Comparison of ENCODE assay signal across 15 cellular contexts in the genomic region with DNA sequence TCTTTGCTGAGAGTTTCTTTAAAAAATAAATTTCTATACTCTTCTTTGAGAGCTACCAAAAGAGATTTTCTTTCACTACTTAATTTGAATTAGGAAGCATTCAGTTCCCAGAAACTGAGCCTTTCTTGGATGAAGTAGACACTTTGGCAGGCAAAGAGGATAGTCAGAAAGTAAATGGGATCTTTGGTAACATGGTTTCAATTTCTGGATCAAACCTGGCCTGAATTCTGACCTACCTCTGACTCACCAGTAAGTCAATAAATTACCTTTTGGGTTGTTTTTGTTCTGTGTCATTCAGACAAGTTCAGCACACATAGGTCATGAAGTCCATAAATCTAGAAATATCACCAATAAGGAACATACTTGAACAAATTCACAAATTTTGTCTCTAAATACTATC. TPM values are rescaled to one million over a fixed set of nuclear protein-coding genes. Genes with fewer than 3 reads are reported as not detected.
A peak's percentile ranks its signal among the peaks of the same experiment; 100 is the strongest.
DNase-seq lines count a peak whose midpoint lies in the region; ATAC-seq, FAIRE-seq and TF ChIP-seq lines count a peak whose summit lies in the region.
"Had no signal": no experiment of that assay in that cellular context is flagged by ENCODE, and none has a peak within 500 bp of the region (broad histone marks: within the 10 kb centered on the region; RNA-seq: fewer than 3 reads in every experiment).

No MANE protein-coding gene starts in this region.

- FAIRE-seq in H1 (lab: Jason Lieb, UNC) = no peak
- FAIRE-seq: endometrium had no signal

- H3K79me2 ChIP-seq in PC-9 (ENCODE audit: low read depth) = no peaks in the 10 kb centered on the region
- no peaks in the 10 kb centered on the region for H3K79me2 ChIP-seq in H1 (ENCODE audit: control insufficient read depth in 1 of 2, insufficient read depth in 2 of 2, low read length in 2 of 2)
- no peaks in the 10 kb centered on the region for H3K79me2 ChIP-seq in GM23338 (replicated peaks; ENCODE audit: insufficient read depth)

- POLR2A ChIA-PET in PC-9 (lab: Charles Lee; ENCODE audit: unreplicated experiment) (no interaction called here), H1 (lab: Charles Lee; ENCODE audit: partially characterized antibody) (interaction anchor here (0.7 kb wide), 1 partner anchor 13 kb away, joined by 4 read pairs; no protein-coding TSS in a partner anchor)

- ATAC-seq in HG03025 (IDR thresholded peaks at IDR 0.05; ENCODE audit: low FRiP score, unreplicated experiment) = no peak
- no peak for ATAC-seq in left colon
- no peak for ATAC-seq in GM23338
- no peak for ATAC-seq in GM21390 (IDR thresholded peaks at IDR 0.05; ENCODE audit: unreplicated experiment)

- no peak overlapping the region for H4K5ac ChIP-seq in H1 (ENCODE audit: insufficient read length, low read depth, low read length)

- no peaks in the 10 kb centered on the region for H3K27me3 ChIP-seq in PC-9 (ENCODE audit: insufficient read depth, low read depth)
- H3K27me3 ChIP-seq in H1 (replicated peaks in 1 of 4; ENCODE audit: control insufficient read depth in 3 of 4, extremely low read depth in 1 of 4, insufficient read depth in 3 of 4, low read length in 3 of 4) = no peaks in the 10 kb centered on the region
- H3K27me3 ChIP-seq in GM23338 (ENCODE audit: insufficient read depth) = no peaks in the 10 kb centered on the region
- H3K27me3 ChIP-seq: ovary, testis had no signal

- H2AK5ac ChIP-seq in H1 (ENCODE audit: low read depth, low read length) = no peak overlapping the region

- H2BK5ac ChIP-seq in H1 (ENCODE audit: low read depth, low read length) = no peak overlapping the region

- TF ChIP-seq RAD21 in H1 (IDR thresholded peaks at IDR 0.05 in 1 of 2, conservative IDR thresholded peaks at IDR 0.05 in 1 of 2; ENCODE audit: low read depth in 2 of 2, low read length in 2 of 2) = no peak

- H3K9me2 ChIP-seq in PC-9 (ENCODE audit: insufficient read depth) = no peaks in the 10 kb centered on the region
- no peaks in the 10 kb centered on the region; the same call in 1 of the 2 replicates for H3K9me2 ChIP-seq in GM23338 (ENCODE audit: insufficient read depth)

- DNase-seq in DMS53 (lab: John Stamatoyannopoulos, UW) (peak; percentile 67), PC-9 (peak in 1 of 2 experiments; percentile 73), H1 (ENCODE audit: low read depth in 1 of 2, low spot score in 2 of 2) (no peak), medulla oblongata (ENCODE audit: extremely low spot score) (peak; percentile 32), left colon (no peak), GM23338 (ENCODE audit: low spot score) (no peak)
- DNase-seq: COR-L47, NCI-H1048, ovary, testis had no signal

- peaks cover 35% of the 10 kb centered on the region for H3K4me1 ChIP-seq in PC-9 (replicated peaks; ENCODE audit: insufficient read depth)
- peaks cover 0 to 4% (median 1%) of the 10 kb centered on the region in 4 experiments; a peak in 1 of 7 replicates for H3K4me1 ChIP-seq in H1 (replicated peaks in 1 of 4; ENCODE audit: control insufficient read depth in 3 of 4, insufficient read depth in 4 of 4, low read length in 3 of 4)
- peaks cover 3% of the 10 kb centered on the region; the same call in 1 of the 2 replicates for H3K4me1 ChIP-seq in GM23338 (ENCODE audit: insufficient read depth)
- H3K4me1 ChIP-seq: testis had no signal

- H3K9me3 Mint-ChIP-seq in GM23338 = no peaks in the 10 kb centered on the region

- no peak for TF ChIP-seq EP300 in H1 (IDR thresholded peaks at IDR 0.05; ENCODE audit: borderline replicate concordance in 1 of 2, low read depth in 2 of 2, low read length in 2 of 2)

- H2BK15ac ChIP-seq in H1 (ENCODE audit: low read length) = no peak overlapping the region

- no TSS peak for BruUV-seq in PC-9 (replicated peaks; lab: Mats Ljungman, UMichigan)

- H3K9me3 ChIP-seq in PC-9 (ENCODE audit: insufficient read depth, low read depth) = no peaks in the 10 kb centered on the region
- no peaks in the 10 kb centered on the region for H3K9me3 ChIP-seq in H1 (ENCODE audit: insufficient read depth in 2 of 2, low read depth in 1 of 2, low read length in 1 of 2)
- H3K9me3 ChIP-seq: ovary, testis had no signal

- no peaks in the 10 kb centered on the region for H3K36me3 Mint-ChIP-seq in GM23338 (ENCODE audit: low read depth)

- no peak overlapping the region for H3K18ac ChIP-seq in H1 (ENCODE audit: extremely low read depth, low read length)

- no peak overlapping the region for H3K23ac ChIP-seq in H1 (ENCODE audit: insufficient read length)

- H3F3A ChIP-seq in PC-9 (ENCODE audit: insufficient read depth, low read depth) (no peaks in the 10 kb centered on the region), GM23338 (replicated peaks; ENCODE audit: low read depth) (no peaks in the 10 kb centered on the region)

- H3K9ac ChIP-seq in H1 (replicated peaks in 1 of 4; ENCODE audit: extremely low read depth in 1 of 4, low read depth in 3 of 4, low read length in 3 of 4) = no peak overlapping the region

- intact Hi-C loops in PC-9 (cut with micrococcal nuclease; ENCODE audit: unreplicated experiment) = no loop called here
- intact Hi-C loops in left colon (cut with DNase I, micrococcal nuclease) = no loop called here

- H3K4me2 ChIP-seq in PC-9 = peak overlapping the region; percentile 14
- H3K4me2 ChIP-seq in H1 (ENCODE audit: insufficient read depth in 1 of 2, low read depth in 2 of 2, low read length in 2 of 2) = no peak overlapping the region
- no peak overlapping the region for H3K4me2 ChIP-seq in GM23338

- H3K4me3 Mint-ChIP-seq in GM23338 = no peak overlapping the region

- no peaks in the 10 kb centered on the region for H3K27me3 Mint-ChIP-seq in GM23338 (ENCODE audit: insufficient read depth, low read depth, poor library complexity)

- TF ChIP-seq POLR2A in H1 (IDR thresholded peaks at IDR 0.05; ENCODE audit: control extremely low read depth in 1 of 2, low read depth in 2 of 2, low read length in 2 of 2) = no peak

- CTCF ChIA-PET in PC-9 (lab: Charles Lee) = no interaction called here
- CTCF ChIA-PET in H1 (lab: Charles Lee; ENCODE audit: partially characterized antibody) = no interaction called here

- no peak overlapping the region for H3K14ac ChIP-seq in H1 (ENCODE audit: insufficient read length)

- no peaks in the 10 kb centered on the region for H3K23me2 ChIP-seq in H1 (ENCODE audit: low read depth, low read length)

- H2BK20ac ChIP-seq in H1 (ENCODE audit: low read length) = no peak overlapping the region

- peak overlapping the region; percentile 35 for H3K27ac ChIP-seq in PC-9
- H3K27ac ChIP-seq in H1 (ENCODE audit: low read depth, low read length) = no peak overlapping the region
- no peak overlapping the region for H3K27ac ChIP-seq in GM23338 (ENCODE audit: low read depth)
- H3K27ac ChIP-seq: ovary, testis, VCaP had no signal

- no peaks in the 10 kb centered on the region for H3K79me1 ChIP-seq in H1 (ENCODE audit: low read depth, low read length)

- H2BK12ac ChIP-seq in H1 (ENCODE audit: low read depth, low read length) = no peak overlapping the region

- peaks cover 10% of the 10 kb centered on the region; the same call in 2 of the 3 replicates for H3K4me1 Mint-ChIP-seq in GM23338

- H3K36me3 ChIP-seq in PC-9 (ENCODE audit: low read depth) (no peaks in the 10 kb centered on the region), H1 (ENCODE audit: control insufficient read depth in 2 of 4, insufficient read depth in 4 of 4, low read length in 3 of 4) (no peaks in the 10 kb centered on the region; a peak in 2 of 8 replicates), GM23338 (ENCODE audit: insufficient read depth) (no peaks in the 10 kb centered on the region)
- H3K36me3 ChIP-seq: ovary had no signal

- no peaks in the 10 kb centered on the region for H4K20me1 ChIP-seq in PC-9 (ENCODE audit: insufficient read depth)
- no peaks in the 10 kb centered on the region for H4K20me1 ChIP-seq in H1 (replicated peaks in 1 of 2; ENCODE audit: control insufficient read depth in 1 of 2, insufficient read depth in 2 of 2, low read length in 2 of 2)
- no peaks in the 10 kb centered on the region for H4K20me1 ChIP-seq in GM23338 (replicated peaks; ENCODE audit: insufficient read depth)

- no peak overlapping the region for H3K4ac ChIP-seq in H1 (replicated peaks; ENCODE audit: insufficient read length, low read depth, low read length)

- no peak overlapping the region for H2BK120ac ChIP-seq in H1 (replicated peaks; ENCODE audit: low read depth, low read length)

- no peak overlapping the region for H3K56ac ChIP-seq in H1 (replicated peaks; ENCODE audit: insufficient read length, low read depth, low read length)

- no peak for TF ChIP-seq CTCF in PC-9 (conservative IDR thresholded peaks at IDR 0.05)
- TF ChIP-seq CTCF in H1 (IDR thresholded peaks at IDR 0.05; ENCODE audit: control extremely low read depth in 1 of 3, insufficient read depth in 1 of 3, low read depth in 1 of 3, low read length in 3 of 3) = no peak
- no peak for TF ChIP-seq CTCF in GM23338 (conservative IDR thresholded peaks at IDR 0.05; ENCODE audit: low read depth in 2 of 2)

- H2AFZ ChIP-seq in PC-9 (no peak overlapping the region), H1 (ENCODE audit: low read length) (0 out of 2 replicates have a peak overlapping the region, but pooled peaks have one; percentile 12), GM23338 (no peak overlapping the region)

- H3K4me3 ChIP-seq in PC-9 = no peak overlapping the region
- H3K4me3 ChIP-seq in H1 (ENCODE audit: extremely low read depth in 1 of 4, insufficient read depth in 2 of 4, low read depth in 3 of 4, low read length in 4 of 4) = no peak overlapping the region
- no peak overlapping the region for H3K4me3 ChIP-seq in GM23338
- H3K4me3 ChIP-seq: ovary, testis had no signal

- no peak overlapping the region for H3K27ac Mint-ChIP-seq in GM23338

- no peak overlapping the region for H4K91ac ChIP-seq in H1 (replicated peaks; ENCODE audit: insufficient read length, low read length)

- H4K8ac ChIP-seq in H1 (ENCODE audit: extremely low read depth, insufficient read depth, low read length) = no peak overlapping the region

TF ChIP-seq in H1, 55 proteins besides CTCF, POLR2A, EP300 and RAD21 (continues in another document):
- TF ChIP-seq CHD1 (IDR thresholded peaks at IDR 0.05; ENCODE audit: low read depth, low read length) (no peak), SP1 (IDR thresholded peaks at IDR 0.05; ENCODE audit: low read depth, low read length) (no peak)

TF ChIP-seq in GM23338, 12 proteins besides CTCF, POLR2A, EP300 and RAD21 (continues in another document):
- no peak for TF ChIP-seq NANOG (IDR thresholded peaks at IDR 0.05; ENCODE audit: borderline replicate concordance)

RNA-seq across cellular contexts. Expression of gene CABCOCO1, which starts 26.8 kb away (rescaled TPM):
- not detected in 2 replicates for total RNA-seq in PC-9 (2021)
- not detected in 2 replicates for total RNA-seq in H1 (2021; fragmentation: NEBNext Ultra II Directional; extraction: Animal tissue kit (Norgen Biotek cat#: 25700))
- polyA plus RNA-seq in H1 (2011; rRNA removed) = not detected in 2 replicates
- not detected for polyA plus RNA-seq in H1 (2011; cell fraction: cytosol; rRNA removed)
- polyA plus RNA-seq in H1 (2011; cell fraction: nucleus; rRNA removed) = not detected
- not detected in 4 replicates for polyA plus RNA-seq in H1 (2012, experiment 1 of 2)
- polyA plus RNA-seq in H1 (2012, experiment 2 of 2) = not detected
- 0.06 TPM for polyA plus RNA-seq in H1 (2013, experiment 1 of 2)
- polyA plus RNA-seq in H1 (2013, experiment 2 of 2) = 0.04 TPM
- not detected in 2 replicates for polyA minus RNA-seq in H1 (2011; rRNA and poly(A)+ RNA removed)
- polyA minus RNA-seq in H1 (2011; cell fraction: cytosol; rRNA and poly(A)+ RNA removed) = not detected
- not detected for polyA minus RNA-seq in H1 (2011; cell fraction: nucleus; rRNA and poly(A)+ RNA removed)
- not detected for total RNA-seq in left colon
- not detected in 2 replicates for total RNA-seq in GM23338 (2014; rRNA removed; shearing (Covaris generic))
- polyA plus RNA-seq in GM23338 (2016; fragmentation: Nextera tagmentation; extraction: Ambion mirVana) = not detected in 2 replicates
- total RNA-seq: activated CD8-positive, alpha-beta memory T cell treated with anti-CD3 and anti-CD28 coated beads for 36 hours had no signal

Comparison
In these comparisons a context has a peak if more than half of its experiments do, and no peak if none do; other contexts are left out.
1. DNase-seq: peak in DMS53 (single experiment) and medulla oblongata (single experiment); none in H1 (0 of 2), left colon (0 of 2) and GM23338 (single experiment).